1 cellular context compared by ENCODE assay signal in the genomic region with DNA sequence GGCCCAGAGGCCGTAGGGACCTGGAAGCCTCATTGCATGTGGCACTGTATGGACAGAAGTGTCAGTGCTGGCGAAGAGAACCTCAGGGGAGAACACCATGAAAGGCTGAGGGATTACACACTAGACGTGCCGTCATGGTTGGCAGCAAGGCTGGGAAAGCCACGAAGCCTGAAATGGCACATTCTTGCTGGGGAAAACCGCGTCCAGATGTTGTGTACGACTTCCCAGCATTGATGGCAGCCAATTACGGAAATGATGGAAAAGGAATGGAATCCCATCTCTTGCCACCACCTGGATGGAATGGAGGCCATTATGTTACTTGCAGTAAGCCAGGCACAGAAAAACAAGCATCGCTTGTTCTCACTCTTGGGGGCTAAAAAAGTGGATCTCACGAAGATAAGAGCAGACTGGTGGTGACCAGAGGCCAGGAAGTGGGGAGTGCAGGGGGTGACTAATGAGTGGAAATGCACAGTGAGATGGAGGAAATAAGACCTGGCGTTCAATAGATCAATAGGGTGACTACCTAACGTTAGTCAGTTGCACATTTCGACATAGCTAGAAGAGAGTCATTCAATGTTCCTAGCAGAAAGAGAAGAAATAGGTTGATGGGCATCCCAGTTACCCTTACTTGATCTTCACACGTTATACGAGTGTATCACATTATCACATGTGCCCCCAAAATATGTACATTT.
TF ChIP-seq lines count a peak whose summit lies in the region.

No MANE protein-coding gene starts in this region.

TF ChIP-seq in H1, 55 proteins besides CTCF, POLR2A, EP300 and RAD21:
- no peak for TF ChIP-seq TBP (IDR thresholded peaks at IDR 0.05; ENCODE audit: low read depth, low read length)
- TF ChIP-seq CHD1 (IDR thresholded peaks at IDR 0.05; ENCODE audit: low read depth, low read length), result no peak
- TF ChIP-seq HDAC6 (IDR thresholded peaks at IDR 0.05; ENCODE audit: low read depth, low read length), result no peak
- no peak for TF ChIP-seq CTBP2 (IDR thresholded peaks at IDR 0.05; ENCODE audit: borderline replicate concordance, insufficient read depth, insufficient read length, low read length)
